In genomic region chr20:19453369-19453768, GRCh38 we compare ENCODE assay signal across 1 cellular context.
TF ChIP-seq lines count a peak whose summit lies in the region.

No MANE protein-coding gene starts in this region.

TF ChIP-seq in WTC11, 78 proteins besides CTCF, POLR2A, EP300 and RAD21 (continued from another document):
- TF ChIP-seq PRDM15 (CRISPR knock-in tag; IDR thresholded peaks at IDR 0.05): no peak
- no peak for TF ChIP-seq NFYB (CRISPR knock-in tag; conservative IDR thresholded peaks at IDR 0.05; ENCODE audit: low read depth)
